ENCODE assay signal across 7 cellular contexts in the genomic region with DNA sequence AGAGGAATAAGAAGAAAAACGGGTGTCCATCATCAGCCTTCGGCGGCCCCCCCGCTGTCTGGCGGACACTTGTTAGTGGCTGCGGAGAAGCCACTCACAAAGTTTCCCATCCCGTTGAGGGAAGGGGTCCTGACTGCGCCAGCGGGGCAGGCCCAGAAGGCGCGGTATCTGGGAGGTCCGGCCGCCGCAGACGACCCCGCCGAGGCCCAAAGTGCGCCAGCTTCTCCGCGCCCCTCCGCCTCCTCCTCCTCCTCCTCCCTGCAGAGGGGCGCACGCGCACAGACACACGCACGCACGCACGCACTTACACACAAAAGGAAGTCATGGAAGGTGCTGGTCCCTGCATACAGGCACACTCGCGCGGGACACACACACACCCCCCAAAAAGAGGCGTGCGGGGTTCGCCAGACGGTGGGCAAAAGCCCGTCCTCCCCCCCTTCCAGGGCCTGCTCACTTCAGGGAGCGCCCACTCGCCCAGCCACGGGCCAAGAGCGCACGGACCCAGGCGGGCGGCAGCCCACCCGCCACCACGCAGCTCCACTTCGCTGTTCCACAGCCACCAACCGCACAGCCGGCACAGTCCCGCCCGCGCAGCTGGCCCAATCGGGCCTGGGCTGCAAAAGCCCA. TPM values are rescaled to one million over a fixed set of nuclear protein-coding genes. Genes with fewer than 3 reads are reported as not detected.
DNase-seq lines count a peak whose midpoint lies in the region; ATAC-seq and TF ChIP-seq lines count a peak whose summit lies in the region.

No MANE protein-coding gene starts in this region.

- ATAC-seq in GM18502 (IDR thresholded peaks at IDR 0.05; ENCODE audit: poor library complexity, unreplicated experiment): peak; percentile 72
- ATAC-seq in HG03039 (IDR thresholded peaks at IDR 0.05; ENCODE audit: unreplicated experiment): peak; percentile 48
- peak; percentile 83 for ATAC-seq in body of pancreas
- no peak for ATAC-seq in GM19452 (IDR thresholded peaks at IDR 0.05; ENCODE audit: unreplicated experiment)

- peak in 2 of 3 donors; percentile 18 to 34 for TF ChIP-seq POLR2A in body of pancreas (IDR thresholded peaks at IDR 0.05)

- H3K9me3 ChIP-seq in body of pancreas: no peaks in the 10 kb centered on the region

- 11 to 13% methylated on average over 26 to 51 of the region's 52 CpGs for WGBS in body of pancreas, 2 donors

- TF ChIP-seq CTCF in body of pancreas (IDR thresholded peaks at IDR 0.05): no peak

- no peaks in the 10 kb centered on the region for H3K36me3 ChIP-seq in body of pancreas (replicated peaks in 1 of 2; ENCODE audit: insufficient read depth in 1 of 2, low read depth in 2 of 2)

- H3K27ac ChIP-seq in body of pancreas: peak overlapping the region; percentile 28 to 65 (median 56)

- intact Hi-C loops in body of pancreas (cut with DNase I): no loop called here

- DNase-seq in T-helper 2 cell (peak in 3 of 5 experiments; percentile 33 to 72 (median 40)), body of pancreas (peak; percentile 36 to 67 (median 52)), islet precursor cell (peak; percentile 69)
- DNase-seq in stimulated activated CD4-positive, alpha-beta T cell treated with anti-CD3 and anti-CD28 coated beads, Interleukin-1b, Interleukin-23, amount 100 ng/mL, for 4 hours (ENCODE audit: low read depth in 2 of 2): peak; percentile 31 to 53

- peaks cover 43% of the 10 kb centered on the region for H3K4me1 ChIP-seq in body of pancreas

- H3K4me3 ChIP-seq in body of pancreas: peak overlapping the region in 1 of 2 donors; percentile 24

- no peaks in the 10 kb centered on the region for H3K27me3 ChIP-seq in body of pancreas

RNA-seq across cellular contexts. Expression of gene ZNF148, which starts 18.0 kb away (rescaled TPM):
- 10 to 100 TPM; 12.5 to 15.0 TPM for total RNA-seq in body of pancreas
